Comparison of ENCODE assay signal across 9 cellular contexts in the genomic region with DNA sequence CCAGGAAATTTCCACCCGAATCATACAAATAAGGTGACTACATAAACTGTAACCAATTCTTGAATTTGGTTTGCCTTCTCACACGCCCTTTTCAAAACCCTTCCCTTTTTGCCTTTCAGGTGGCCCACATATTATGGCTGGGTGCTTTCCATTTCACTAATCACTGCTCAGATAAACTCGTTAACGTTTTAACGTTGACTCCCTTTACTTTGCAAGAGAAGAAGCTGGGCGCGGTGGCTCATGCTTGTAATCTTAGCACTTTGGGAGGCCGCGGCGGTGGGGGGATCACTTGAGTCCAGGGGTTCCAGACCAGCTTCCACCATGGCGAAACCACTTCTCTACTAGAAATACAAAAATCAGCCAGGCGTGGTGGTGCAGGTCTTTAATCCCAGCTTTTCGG. TPM values are rescaled to one million over a fixed set of nuclear protein-coding genes. Genes with fewer than 3 reads are reported as not detected.
DNase-seq lines count a peak whose midpoint lies in the region; ATAC-seq, FAIRE-seq and TF ChIP-seq lines count a peak whose summit lies in the region.
"Had no signal": no experiment of that assay in that cellular context is flagged by ENCODE, and none has a peak within 500 bp of the region (broad histone marks: within the 10 kb centered on the region; RNA-seq: fewer than 3 reads in every experiment).

No MANE protein-coding gene starts in this region.

- no peak for FAIRE-seq in pancreas (lab: Jason Lieb, UNC)

- peaks cover 5% of the 10 kb centered on the region for H3K4me1 ChIP-seq in CD8-positive, alpha-beta T cell (ENCODE audit: insufficient read depth, low read length)
- H3K4me1 ChIP-seq in effector memory CD4-positive, alpha-beta T cell (ENCODE audit: control insufficient read depth, insufficient read depth, low read length, poor library complexity, severe bottlenecking), result no peaks in the 10 kb centered on the region
- H3K4me1 ChIP-seq in pancreas, result no peaks in the 10 kb centered on the region

- POLR2A ChIA-PET in CD8-positive, alpha-beta T cell (lab: Charles Lee), result interaction anchor here (2.2 kb wide), 1 partner anchor 20 kb away, joined by 7 read pairs; the partner anchor contains the start of gene ZNF91

- intact Hi-C loops in CD8-positive, alpha-beta T cell (cut with DNase I, micrococcal nuclease), result no loop called here
- intact Hi-C loops in pancreas (cut with DNase I), result no loop called here

- ATAC-seq in CD8-positive, alpha-beta T cell, result no peak
- ATAC-seq in HG02852 (IDR thresholded peaks at IDR 0.05; ENCODE audit: unreplicated experiment) (no peak), pancreas (no peak)

- H3K4me3 ChIP-seq in CD8-positive, alpha-beta T cell (ENCODE audit: low read depth, low read length), result peak overlapping the region; percentile 55
- peak overlapping the region; percentile 57 for H3K4me3 ChIP-seq in effector memory CD4-positive, alpha-beta T cell (ENCODE audit: insufficient read depth, low read depth, low read length, poor library complexity, severe bottlenecking)
- H3K4me3 ChIP-seq in pancreas, result peak overlapping the region in 1 of 4 donors; percentile 40

- no peak overlapping the region for H3K27ac Mint-ChIP-seq in CD8-positive, alpha-beta T cell
- H3K27ac Mint-ChIP-seq in neural crest cell (ENCODE audit: unreplicated experiment), result peak overlapping the region; percentile 85

- H3K36me3 Mint-ChIP-seq in CD8-positive, alpha-beta T cell, result no peaks in the 10 kb centered on the region
- H3K36me3 Mint-ChIP-seq in neural crest cell (ENCODE audit: low read depth), result peaks cover 6% of the 10 kb centered on the region

- CTCF ChIA-PET in CD8-positive, alpha-beta T cell (lab: Charles Lee), result no interaction called here

- peaks cover 27% of the 10 kb centered on the region for H3K27me3 Mint-ChIP-seq in CD8-positive, alpha-beta T cell (ENCODE audit: low read depth)
- no peaks in the 10 kb centered on the region for H3K27me3 Mint-ChIP-seq in neural crest cell (ENCODE audit: low read depth)

- 31% methylated on average over 13 of the region's 13 CpGs for WGBS in pancreas, 2 donors

- H3K4me1 Mint-ChIP-seq in CD8-positive, alpha-beta T cell (ENCODE audit: low read depth), result peaks cover 9% of the 10 kb centered on the region
- peaks cover 29% of the 10 kb centered on the region for H3K4me1 Mint-ChIP-seq in neural crest cell

- no peaks in the 10 kb centered on the region for H3K36me3 ChIP-seq in CD8-positive, alpha-beta T cell (ENCODE audit: insufficient read depth, low read length)
- H3K36me3 ChIP-seq in effector memory CD4-positive, alpha-beta T cell (ENCODE audit: control insufficient read depth, insufficient read depth, low read length), result no peaks in the 10 kb centered on the region
- no peaks in the 10 kb centered on the region for H3K36me3 ChIP-seq in pancreas

- no peaks in the 10 kb centered on the region for H3K9me3 ChIP-seq in CD8-positive, alpha-beta T cell (ENCODE audit: low read length)
- no peaks in the 10 kb centered on the region for H3K9me3 ChIP-seq in effector memory CD4-positive, alpha-beta T cell (ENCODE audit: control insufficient read depth, low read length)
- H3K9me3 ChIP-seq in pancreas, result no peaks in the 10 kb centered on the region

- no peak for TF ChIP-seq CTCF in CD8-positive, alpha-beta T cell (IDR thresholded peaks at IDR 0.05)
- TF ChIP-seq CTCF in neural crest cell (conservative IDR thresholded peaks at IDR 0.05) (no peak), pancreas (IDR thresholded peaks at IDR 0.05) (no peak)

- peak overlapping the region; percentile 75 for H3K4me3 Mint-ChIP-seq in CD8-positive, alpha-beta T cell
- H3K4me3 Mint-ChIP-seq in neural crest cell, result peak overlapping the region; percentile 87

- H3K9me3 Mint-ChIP-seq in CD8-positive, alpha-beta T cell, result no peaks in the 10 kb centered on the region
- no peaks in the 10 kb centered on the region for H3K9me3 Mint-ChIP-seq in neural crest cell

- no peak for DNase-seq in CD8-positive, alpha-beta T cell
- DNase-seq in NAMALWA (ENCODE audit: low spot score) (peak; percentile 39), neural crest cell (ENCODE audit: low read depth, low spot score) (no peak), NOMO-1 treated with dmso at 0.1 percent for 144 hours (lab: John Stamatoyannopoulos, UW; ENCODE audit: unreplicated experiment) (no peak), pancreas (no peak)
- DNase-seq in effector memory CD4-positive, alpha-beta T cell, result no peak
- DNase-seq in stimulated activated CD4-positive, alpha-beta T cell treated with anti-CD3 and anti-CD28 coated beads, Interleukin-4, amount 100 ng/mL, for 24 hours, result no peak
- DNase-seq: NCI-H2081 had no signal

- H3K27ac ChIP-seq in CD8-positive, alpha-beta T cell (ENCODE audit: low read depth, low read length), result no peak overlapping the region
- no peak overlapping the region for H3K27ac ChIP-seq in effector memory CD4-positive, alpha-beta T cell (ENCODE audit: insufficient read depth, low read length, poor library complexity, severe bottlenecking)
- no peak overlapping the region for H3K27ac ChIP-seq in pancreas

- H3K27me3 ChIP-seq in CD8-positive, alpha-beta T cell (ENCODE audit: insufficient read depth, low read length), result peaks cover 4% of the 10 kb centered on the region
- H3K27me3 ChIP-seq in effector memory CD4-positive, alpha-beta T cell (replicated peaks; ENCODE audit: control insufficient read depth, insufficient read depth, low read length, poor library complexity, severe bottlenecking), result peaks cover 5% of the 10 kb centered on the region
- no peaks in the 10 kb centered on the region for H3K27me3 ChIP-seq in pancreas

RNA-seq across cellular contexts. Expression of gene ZNF91, which starts 19.8 kb away (rescaled TPM):
- total RNA-seq in CD8-positive, alpha-beta T cell, result 10 to 100 TPM; 90.1 to 90.4 TPM
- total RNA-seq in neural crest cell (73.7 and 78.1 TPM in 2 replicates), pancreas (10 to 100 TPM; 20.5 to 38.7 (median 32.8) TPM)
- 10 to 100 TPM in 1 of 2 donors, 1 to 10 TPM in 1; 8.5 to 10.7 TPM for polyA plus RNA-seq in pancreas
